8 cellular contexts compared by ENCODE assay signal in genomic region chr3:151227438-151228290, GRCh38. TPM values are rescaled to one million over a fixed set of nuclear protein-coding genes. Genes with fewer than 3 reads are reported as not detected.
DNase-seq lines count a peak whose midpoint lies in the region; ATAC-seq, FAIRE-seq and TF ChIP-seq lines count a peak whose summit lies in the region.

No MANE protein-coding gene starts in this region.

- peaks cover 11% of the 10 kb centered on the region for H3K4me1 ChIP-seq in endothelial cell of umbilical vein (ENCODE audit: control insufficient read depth, extremely low read depth, insufficient read depth, low read length)
- peaks cover 0 to 10% of the 10 kb centered on the region in 2 donors for H3K4me1 ChIP-seq in mucosa of rectum (ENCODE audit: control insufficient read depth in 2 of 2, insufficient read depth in 2 of 2, low read length in 2 of 2)

- peaks cover 0 to 2% (median 0%) of the 10 kb centered on the region in 7 donors for H3K9me3 Mint-ChIP-seq in CD14-positive monocyte

- no peaks in the 10 kb centered on the region for H4K20me1 ChIP-seq in endothelial cell of umbilical vein (replicated peaks; ENCODE audit: control insufficient read depth, extremely low read depth, insufficient read depth, low read length)

- POLR2A ChIA-PET in endothelial cell of umbilical vein (lab: Charles Lee) = no interaction called here

- no peaks in the 10 kb centered on the region for H3K9me1 ChIP-seq in endothelial cell of umbilical vein (replicated peaks; ENCODE audit: control insufficient read depth, extremely low read depth, insufficient read depth, low read length)

- H3K27ac ChIP-seq in endothelial cell of umbilical vein (ENCODE audit: insufficient read depth, low read depth, low read length) (no peak overlapping the region), mucosa of rectum (ENCODE audit: low read depth in 2 of 2, low read length in 2 of 2) (peak overlapping the region; percentile 13 to 44)

- intact Hi-C loops in CD14-positive monocyte (cut with micrococcal nuclease) = loop anchor here (2.0 to 5.0 kb wide), 2 partner anchors 55 to 60 kb away; no protein-coding TSS in a partner anchor
- intact Hi-C loops in endothelial cell of umbilical vein (cut with micrococcal nuclease) = loop anchor here (1.0 to 5.0 kb wide), 6 partner anchors 56 to 691 kb away; no protein-coding TSS in a partner anchor

- H3K4me2 ChIP-seq in endothelial cell of umbilical vein (ENCODE audit: insufficient read depth, low read length) = peak overlapping the region; percentile 80

- FAIRE-seq in endothelial cell of umbilical vein (lab: Jason Lieb, UNC) = peak; percentile 88

- CTCF ChIA-PET in endothelial cell of umbilical vein (lab: Charles Lee) = interaction anchor here (0.9 to 6.7 kb wide), 31 partner anchors 8 to 1297 kb away, joined by 3 to 75 read pairs (median 5); partner anchors contain the start of gene P2RY14

- no peaks in the 10 kb centered on the region for H3K9me3 ChIP-seq in endothelial cell of umbilical vein (replicated peaks; ENCODE audit: control insufficient read depth, insufficient read depth, low read length)
- no peaks in the 10 kb centered on the region for H3K9me3 ChIP-seq in mucosa of rectum (ENCODE audit: control insufficient read depth in 2 of 2, low read length in 2 of 2)

- BruUV-seq in endothelial cell of umbilical vein (replicated peaks; lab: Mats Ljungman, UMichigan) = no TSS peak

- peak; percentile 70 for DNase-seq in CD14-positive monocyte (ENCODE audit: low spot score)
- DNase-seq in NOMO-1 (lab: John Stamatoyannopoulos, UW; ENCODE audit: unreplicated experiment in 2 of 2) = peak; percentile 84 to 85
- DNase-seq in activated CD8-positive, alpha-beta memory T cell treated with anti-CD3 and anti-CD28 coated beads, Interleukin-2, amount 50 U/mL, for 1 hour (ENCODE audit: extremely low read depth) = peak; percentile 47
- peak; percentile 79 for DNase-seq in endothelial cell of umbilical vein (ENCODE audit: low read depth, low spot score)
- DNase-seq in stimulated activated CD8-positive, alpha-beta memory T cell treated with anti-CD3 and anti-CD28 coated beads, Interleukin-4, amount 100 ng/mL, for 24 hours (ENCODE audit: low read depth) = peak; percentile 67

- peak overlapping the region; percentile 52 for H2AFZ ChIP-seq in endothelial cell of umbilical vein (ENCODE audit: low read depth, low read length)

- peak; percentile 91 for TF ChIP-seq CTCF in CD14-positive monocyte (IDR thresholded peaks at IDR 0.05)
- TF ChIP-seq CTCF in endothelial cell of umbilical vein (IDR thresholded peaks at IDR 0.05; ENCODE audit: extremely low read depth in 1 of 2, insufficient read depth in 1 of 2, low read depth in 1 of 2, low read length in 2 of 2) = peak; percentile 87 to 88

- H3K79me2 ChIP-seq in endothelial cell of umbilical vein (ENCODE audit: control insufficient read depth, insufficient read depth, low read length) = no peaks in the 10 kb centered on the region

- no peaks in the 10 kb centered on the region for H3K27me3 ChIP-seq in endothelial cell of umbilical vein (ENCODE audit: control insufficient read depth in 2 of 2, insufficient read depth in 2 of 2, low read length in 2 of 2)
- H3K27me3 ChIP-seq in mucosa of rectum (ENCODE audit: control insufficient read depth in 2 of 2, insufficient read depth in 2 of 2, low read length in 2 of 2) = no peaks in the 10 kb centered on the region

- peak overlapping the region in 6 of 7 donors; percentile 53 to 87 (median 64) for H3K27ac Mint-ChIP-seq in CD14-positive monocyte

- TF ChIP-seq POLR2A in endothelial cell of umbilical vein (IDR thresholded peaks at IDR 0.05; ENCODE audit: low read depth, low read length) = no peak

- no peak overlapping the region for H3K9ac ChIP-seq in endothelial cell of umbilical vein (replicated peaks; ENCODE audit: extremely low read depth, insufficient read depth, low read length)
- H3K9ac ChIP-seq in mucosa of rectum (ENCODE audit: low read depth in 1 of 2, low read length in 2 of 2) = no peak overlapping the region

- H3K36me3 ChIP-seq in endothelial cell of umbilical vein (ENCODE audit: control insufficient read depth in 2 of 2, extremely low read depth in 1 of 2, insufficient read depth in 2 of 2, low read length in 2 of 2) = no peaks in the 10 kb centered on the region
- H3K36me3 ChIP-seq in mucosa of rectum (ENCODE audit: control insufficient read depth in 2 of 2, insufficient read depth in 2 of 2, low read length in 2 of 2) = no peaks in the 10 kb centered on the region

- dilution Hi-C loops in endothelial cell of umbilical vein (cut with MboI; ENCODE audit: extremely low pct_ligation_motif_present, low sequenced_read_pairs) = no loop called here

- peaks cover 39% of the 10 kb centered on the region for H3K4me1 Mint-ChIP-seq in CD14-positive monocyte

- peaks cover 0 to 2% (median 0%) of the 10 kb centered on the region in 3 donors for H3K27me3 Mint-ChIP-seq in CD14-positive monocyte (ENCODE audit: low read depth in 3 of 3)

- H3K36me3 Mint-ChIP-seq in CD14-positive monocyte = no peaks in the 10 kb centered on the region

- no peak overlapping the region for H3K4me3 ChIP-seq in endothelial cell of umbilical vein (replicated peaks in 1 of 3; ENCODE audit: insufficient read depth in 1 of 3, low read depth in 1 of 3, low read length in 3 of 3)
- H3K4me3 ChIP-seq in mucosa of rectum (ENCODE audit: low read length in 2 of 2) = no peak overlapping the region

- ATAC-seq in GM19043 (IDR thresholded peaks at IDR 0.05; ENCODE audit: low read depth, unreplicated experiment) (peak; percentile 85), HG03280 (IDR thresholded peaks at IDR 0.05; ENCODE audit: unreplicated experiment) (peak; percentile 91)

- no peak overlapping the region for H3K4me3 Mint-ChIP-seq in CD14-positive monocyte

TF ChIP-seq in endothelial cell of umbilical vein, 7 proteins besides CTCF, POLR2A, EP300 and RAD21:
- TF ChIP-seq MYC (IDR thresholded peaks at IDR 0.05; ENCODE audit: low read depth, low read length) = no peak
- no peak for TF ChIP-seq EZH2 (IDR thresholded peaks at IDR 0.05; ENCODE audit: borderline replicate concordance, low read depth, low read length, severe bottlenecking)
- TF ChIP-seq JUN (IDR thresholded peaks at IDR 0.05; ENCODE audit: borderline replicate concordance, insufficient read depth, insufficient read length, low read depth) = no peak
- TF ChIP-seq POLR2AphosphoS5 (IDR thresholded peaks at IDR 0.05; ENCODE audit: insufficient read depth, low read depth, low read length) = no peak
- TF ChIP-seq FOS (IDR thresholded peaks at IDR 0.05; ENCODE audit: borderline replicate concordance, insufficient read depth, low read length) = no peak
- TF ChIP-seq MAX (IDR thresholded peaks at IDR 0.05; ENCODE audit: insufficient read depth, insufficient read length) = no peak
- TF ChIP-seq GATA2 (IDR thresholded peaks at IDR 0.05; ENCODE audit: insufficient read depth, insufficient read length, low read depth, low read length) = no peak

RNA-seq across cellular contexts. Expression of gene GPR171, which starts 24.6 kb away (rescaled TPM):
- polyA plus RNA-seq in CD14-positive monocyte = under 1 TPM in 1 of 2 donors, not detected in 1; 0.20 TPM
- total RNA-seq in endothelial cell of umbilical vein = not detected in 2 replicates
- not detected in 2 replicates for polyA plus RNA-seq in endothelial cell of umbilical vein
- not detected in 2 replicates for polyA plus RNA-seq in endothelial cell of umbilical vein (2011; cell fraction: cytosol; rRNA removed)
- polyA plus RNA-seq in endothelial cell of umbilical vein (2011; cell fraction: nucleus; rRNA removed) = not detected in 2 replicates
- not detected in 2 replicates for polyA plus RNA-seq in endothelial cell of umbilical vein (2012)
- not detected in 2 replicates for polyA minus RNA-seq in endothelial cell of umbilical vein
- polyA minus RNA-seq in endothelial cell of umbilical vein (2011; cell fraction: cytosol; rRNA and poly(A)+ RNA removed) = not detected
- polyA minus RNA-seq in endothelial cell of umbilical vein (2011; cell fraction: nucleus; rRNA and poly(A)+ RNA removed) = not detected in 2 replicates

RNA-seq across cellular contexts. Expression of gene P2RY14, which starts 50.7 kb away (rescaled TPM):
- under 1 TPM; 0.50 to 0.67 TPM for polyA plus RNA-seq in CD14-positive monocyte
- total RNA-seq in endothelial cell of umbilical vein = not detected in 2 replicates
- polyA plus RNA-seq in endothelial cell of umbilical vein = not detected in 2 replicates
- polyA plus RNA-seq in endothelial cell of umbilical vein (2011; cell fraction: cytosol; rRNA removed) = not detected in 2 replicates
- not detected in 2 replicates for polyA plus RNA-seq in endothelial cell of umbilical vein (2011; cell fraction: nucleus; rRNA removed)
- not detected in 2 replicates for polyA plus RNA-seq in endothelial cell of umbilical vein (2012)
- polyA minus RNA-seq in endothelial cell of umbilical vein = not detected in 2 replicates
- polyA minus RNA-seq in endothelial cell of umbilical vein (2011; cell fraction: cytosol; rRNA and poly(A)+ RNA removed) = not detected
- polyA minus RNA-seq in endothelial cell of umbilical vein (2011; cell fraction: nucleus; rRNA and poly(A)+ RNA removed) = not detected in 2 replicates
